14 cellular contexts compared by ENCODE assay signal in the genomic region with DNA sequence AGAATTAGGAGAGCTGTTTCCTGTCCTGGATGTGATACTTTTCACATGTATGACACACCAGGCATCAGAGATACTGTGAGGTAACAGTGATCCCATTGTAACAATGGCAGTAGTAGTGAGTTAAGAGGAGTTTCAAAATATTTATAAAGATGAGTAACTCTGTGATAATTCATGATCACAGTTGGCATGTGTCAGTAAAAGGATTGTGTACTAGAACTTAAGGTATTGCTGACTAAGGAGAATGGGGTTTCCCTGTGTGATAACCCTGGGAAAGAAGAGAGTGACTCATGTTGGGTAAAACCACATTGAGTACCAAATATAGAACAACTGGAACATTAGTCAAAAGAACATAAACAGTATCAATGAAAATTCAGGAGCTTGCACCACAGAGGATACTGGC. TPM values are rescaled to one million over a fixed set of nuclear protein-coding genes. Genes with fewer than 3 reads are reported as not detected.
DNase-seq lines count a peak whose midpoint lies in the region; ATAC-seq, FAIRE-seq and TF ChIP-seq lines count a peak whose summit lies in the region.
"Had no signal": no experiment of that assay in that cellular context is flagged by ENCODE, and none has a peak within 500 bp of the region (broad histone marks: within the 10 kb centered on the region; RNA-seq: fewer than 3 reads in every experiment).

No MANE protein-coding gene starts in this region.

- POLR2A ChIA-PET in PC-9 (lab: Charles Lee; ENCODE audit: unreplicated experiment) (no interaction called here), Caco-2 (lab: Charles Lee) (no interaction called here)

- FAIRE-seq in H54 (lab: Jason Lieb, UNC), result peak; percentile 69

- no peaks in the 10 kb centered on the region for H3K79me2 ChIP-seq in PC-9 (ENCODE audit: low read depth)

- H3K9me3 Mint-ChIP-seq in Caco-2 (ENCODE audit: unreplicated experiment), result no peaks in the 10 kb centered on the region
- H3K9me3 Mint-ChIP-seq: activated naive CD4-positive, alpha-beta T cell treated with anti-CD3 and anti-CD28 coated beads for 36 hours; endodermal cell had no signal

- intact Hi-C loops in PC-9 (cut with micrococcal nuclease; ENCODE audit: unreplicated experiment) (no loop called here), Caco-2 (cut with micrococcal nuclease; ENCODE audit: unreplicated experiment) (no loop called here)

- TF ChIP-seq CTCF in PC-9 (conservative IDR thresholded peaks at IDR 0.05) (no peak), retinal pigment epithelial cell (conservative IDR thresholded peaks at IDR 0.05; ENCODE audit: low read depth, low read length) (no peak), Caco-2 (IDR thresholded peaks at IDR 0.05; ENCODE audit: insufficient read depth in 1 of 2, low read depth in 1 of 2, low read length in 1 of 2, severe bottlenecking in 1 of 2, unreplicated experiment in 1 of 2) (no peak)

- DNase-seq in H54 (ENCODE audit: insufficient read length, low spot score) (no peak), PC-9 (peak in 1 of 2 experiments; percentile 93), retinal pigment epithelial cell (ENCODE audit: low read depth) (peak; percentile 23), DMS 273 (lab: John Stamatoyannopoulos, UW; ENCODE audit: unreplicated experiment) (no peak), NCI-H510A (lab: John Stamatoyannopoulos, UW) (no peak), Caco-2 (no peak), DMS53 (lab: John Stamatoyannopoulos, UW) (no peak)
- DNase-seq: activated naive CD4-positive, alpha-beta T cell treated with anti-CD3 and anti-CD28 coated beads for 36 hours; endodermal cell; NCI-H2171; SHP77; tibial artery had no signal

- H3F3A ChIP-seq in PC-9 (ENCODE audit: insufficient read depth, low read depth), result peaks cover 12% of the 10 kb centered on the region; the same call in 1 of the 2 replicates

- no peaks in the 10 kb centered on the region for H3K9me3 ChIP-seq in PC-9 (ENCODE audit: insufficient read depth, low read depth)
- H3K9me3 ChIP-seq in Caco-2, result no peaks in the 10 kb centered on the region
- H3K9me3 ChIP-seq: tibial artery had no signal

- no peaks in the 10 kb centered on the region for H3K36me3 Mint-ChIP-seq in Caco-2 (ENCODE audit: insufficient read depth, unreplicated experiment)

- ATAC-seq in esophagus mucosa, result peak; percentile 96

- H3K27me3 ChIP-seq in PC-9 (ENCODE audit: insufficient read depth, low read depth), result no peaks in the 10 kb centered on the region
- H3K27me3 ChIP-seq in Caco-2 (replicated peaks; ENCODE audit: control insufficient read depth, insufficient read depth, low read length), result no peaks in the 10 kb centered on the region

- no TSS peak for BruUV-seq in PC-9 (replicated peaks; lab: Mats Ljungman, UMichigan)
- no TSS peak for BruUV-seq in Caco-2 (replicated peaks; lab: Mats Ljungman, UMichigan)

- no peak overlapping the region for H3K27ac Mint-ChIP-seq in Caco-2 (ENCODE audit: unreplicated experiment)
- H3K27ac Mint-ChIP-seq: activated naive CD4-positive, alpha-beta T cell treated with anti-CD3 and anti-CD28 coated beads for 36 hours; endodermal cell had no signal

- no peaks in the 10 kb centered on the region for H3K4me1 Mint-ChIP-seq in Caco-2 (ENCODE audit: low read depth, unreplicated experiment)

- H3K4me2 ChIP-seq in PC-9, result no peak overlapping the region

- H3K27ac ChIP-seq in PC-9, result peak overlapping the region; percentile 41; the same call in 1 of the 2 replicates
- H3K27ac ChIP-seq: tibial artery had no signal

- H2AFZ ChIP-seq in PC-9, result no peak overlapping the region

- CTCF ChIA-PET in PC-9 (lab: Charles Lee), result interaction anchor here (0.5 kb wide), 1 partner anchor 55 kb away, joined by 4 read pairs; no protein-coding TSS in a partner anchor
- CTCF ChIA-PET in Caco-2 (lab: Charles Lee), result no interaction called here

- no peak for TF ChIP-seq POLR2A in H54 (IDR thresholded peaks at IDR 0.05; ENCODE audit: low read depth, low read length)

- H3K4me1 ChIP-seq in PC-9 (replicated peaks; ENCODE audit: insufficient read depth) (peaks cover 26% of the 10 kb centered on the region), Caco-2 (no peaks in the 10 kb centered on the region)
- H3K4me1 ChIP-seq: tibial artery had no signal

- no peaks in the 10 kb centered on the region for H3K27me3 Mint-ChIP-seq in Caco-2 (ENCODE audit: insufficient read depth, unreplicated experiment)

- H3K36me3 ChIP-seq in PC-9 (ENCODE audit: low read depth) (no peaks in the 10 kb centered on the region), Caco-2 (ENCODE audit: control insufficient read depth, insufficient read depth, low read length) (no peaks in the 10 kb centered on the region)
- H3K36me3 ChIP-seq: tibial artery had no signal

- no peak overlapping the region for H3K4me3 ChIP-seq in PC-9
- no peak overlapping the region for H3K4me3 ChIP-seq in retinal pigment epithelial cell (ENCODE audit: low read length)
- H3K4me3 ChIP-seq in Caco-2 (ENCODE audit: low read depth, low read length), result no peak overlapping the region
- H3K4me3 ChIP-seq: tibial artery had no signal

- H3K9me2 ChIP-seq in PC-9 (ENCODE audit: insufficient read depth), result no peaks in the 10 kb centered on the region

- H4K20me1 ChIP-seq in PC-9 (ENCODE audit: insufficient read depth), result no peaks in the 10 kb centered on the region

- H3K4me3 Mint-ChIP-seq in Caco-2 (ENCODE audit: unreplicated experiment), result no peak overlapping the region
- H3K4me3 Mint-ChIP-seq: activated naive CD4-positive, alpha-beta T cell treated with anti-CD3 and anti-CD28 coated beads for 36 hours; endodermal cell had no signal

RNA-seq across cellular contexts. Expression of gene SLC5A1, which starts 22.9 kb away (rescaled TPM):
- total RNA-seq in PC-9 (2021) (not detected in 2 replicates), esophagus mucosa (8.1 TPM), Caco-2 (2022) (0.23 and 0.81 TPM in 2 replicates)
- total RNA-seq: activated naive CD4-positive, alpha-beta T cell treated with anti-CD3 and anti-CD28 coated beads for 36 hours; endodermal cell; omental fat pad had no signal
